ENCODE assay signal across 15 cellular contexts in the genomic region with DNA sequence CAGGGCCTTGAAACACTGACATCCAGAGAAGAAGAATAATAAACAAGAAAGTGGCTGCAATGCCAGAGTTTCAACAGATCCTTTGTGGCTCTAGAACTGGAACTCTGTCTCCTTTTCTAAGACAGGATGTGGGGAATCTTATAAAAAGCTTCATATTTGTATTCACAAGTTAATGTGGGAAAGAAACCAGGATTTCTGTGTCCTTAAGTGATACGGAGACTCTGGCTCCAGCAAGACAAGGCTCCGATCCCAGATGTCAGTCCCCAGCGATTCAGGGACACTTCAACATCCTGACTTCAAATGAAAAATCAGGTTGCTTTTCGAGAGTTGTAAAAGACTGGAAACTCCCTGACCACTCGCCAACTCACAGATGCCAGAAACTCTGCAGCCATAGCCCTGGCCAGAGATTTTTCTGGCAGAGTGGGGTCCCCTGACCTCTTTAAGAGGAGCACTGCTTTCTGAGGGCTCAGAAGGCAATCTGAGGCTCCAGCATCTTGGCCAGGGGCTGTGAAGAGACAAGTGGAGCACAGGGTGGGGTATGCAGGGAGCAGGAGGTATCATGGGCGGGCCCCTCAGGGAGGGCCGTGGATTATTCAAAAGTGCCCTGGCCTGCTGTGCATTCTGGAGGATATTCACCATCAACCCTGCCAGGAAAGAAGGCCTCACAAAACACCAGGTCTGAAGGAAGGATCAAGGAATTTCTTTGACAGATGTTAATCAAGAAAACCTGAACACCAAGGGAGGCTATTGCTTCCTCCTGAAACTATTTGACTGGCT. TPM values are rescaled to one million over a fixed set of nuclear protein-coding genes. Genes with fewer than 3 reads are reported as not detected.
DNase-seq lines count a peak whose midpoint lies in the region; TF ChIP-seq lines count a peak whose summit lies in the region.
"Had no signal": no experiment of that assay in that cellular context is flagged by ENCODE, and none has a peak within 500 bp of the region (broad histone marks: within the 10 kb centered on the region; RNA-seq: fewer than 3 reads in every experiment).

No MANE protein-coding gene starts in this region.

- no peak for TF ChIP-seq POLR2A in breast epithelium (IDR thresholded peaks at IDR 0.05)

- no peaks in the 10 kb centered on the region for H3K79me1 ChIP-seq in neuronal stem cell (ENCODE audit: low read depth, low read length)

- intact Hi-C loops in breast epithelium (cut with DNase I; ENCODE audit: low total_unique reads) (no loop called here), MCF 10A (cut with micrococcal nuclease) (no loop called here)

- H3K27me3 ChIP-seq in breast epithelium (no peaks in the 10 kb centered on the region), neuronal stem cell (ENCODE audit: control insufficient read depth in 3 of 3, insufficient read depth in 3 of 3, low read depth in 1 of 3, low read length in 3 of 3) (no peaks in the 10 kb centered on the region)
- H3K27me3 ChIP-seq: hepatocyte had no signal

- no TSS peak for BruUV-seq in MCF 10A (replicated peaks; lab: Mats Ljungman, UMichigan)

- no peaks in the 10 kb centered on the region for H3K9me3 Mint-ChIP-seq in MCF 10A (ENCODE audit: unreplicated experiment)
- H3K9me3 Mint-ChIP-seq: activated T-helper 17 cell treated with anti-CD3 and anti-CD28 coated beads, Interleukin-2, amount 50 U/mL, for 72 hours had no signal

- no CpG with 5 or more reads among the region's 7 CpGs for WGBS in neuronal stem cell (ENCODE audit: extremely low coverage in 2 of 2, insufficient read length in 2 of 2, insufficient replicate concordance in 1 of 2), 2 donors

- H3K27ac Mint-ChIP-seq in MCF 10A (ENCODE audit: low read depth, unreplicated experiment): no peak overlapping the region

- H3K4me1 Mint-ChIP-seq in MCF 10A (ENCODE audit: insufficient read depth, unreplicated experiment): peaks cover 13% of the 10 kb centered on the region

- H3K9me3 ChIP-seq in breast epithelium (no peaks in the 10 kb centered on the region), neuronal stem cell (replicated peaks in 1 of 2; ENCODE audit: control insufficient read depth in 2 of 2, insufficient read depth in 1 of 2, low read depth in 1 of 2, low read length in 2 of 2) (no peaks in the 10 kb centered on the region)

- no peak overlapping the region for H2BK120ac ChIP-seq in neuronal stem cell (ENCODE audit: low read depth, low read length)

- no peak overlapping the region for H4K91ac ChIP-seq in neuronal stem cell (ENCODE audit: low read depth, low read length, poor library complexity)

- H3K4me1 ChIP-seq in breast epithelium (peaks cover 0 to 4% of the 10 kb centered on the region in 2 donors), neuronal stem cell (ENCODE audit: control insufficient read depth in 2 of 2, insufficient read depth in 1 of 2, low read depth in 1 of 2, low read length in 2 of 2) (no peaks in the 10 kb centered on the region)

- H3K4me2 ChIP-seq in neuronal stem cell (ENCODE audit: insufficient read depth, low read length, poor library complexity, severe bottlenecking): no peak overlapping the region
- H3K4me2 ChIP-seq: hepatocyte had no signal

- no peak overlapping the region for H2AFZ ChIP-seq in neuronal stem cell (ENCODE audit: low read length)
- H2AFZ ChIP-seq: hepatocyte had no signal

- no peak overlapping the region for H3K14ac ChIP-seq in neuronal stem cell (ENCODE audit: low read length)

- H2AK5ac ChIP-seq in neuronal stem cell (ENCODE audit: low read depth, low read length): no peak overlapping the region

- no peaks in the 10 kb centered on the region for H3K36me3 Mint-ChIP-seq in MCF 10A (ENCODE audit: insufficient read depth, unreplicated experiment)

- H3K36me3 ChIP-seq in breast epithelium (no peaks in the 10 kb centered on the region), neuronal stem cell (replicated peaks in 1 of 2; ENCODE audit: control insufficient read depth in 2 of 2, insufficient read depth in 2 of 2, low read length in 2 of 2) (no peaks in the 10 kb centered on the region)

- H2BK5ac ChIP-seq in neuronal stem cell (ENCODE audit: low read length): no peak overlapping the region

- CTCF ChIA-PET in MCF 10A (lab: Yijun Ruan, JAX): interaction anchor here (0.9 to 1.2 kb wide), 3 partner anchors 9 to 487 kb away, joined by 3 to 4 read pairs (median 3); no protein-coding TSS in a partner anchor

- H3K23ac ChIP-seq in neuronal stem cell (ENCODE audit: low read depth, low read length, poor library complexity): no peak overlapping the region

- H3K4me3 ChIP-seq in breast epithelium (no peak overlapping the region), fibroblast of mammary gland (ENCODE audit: control insufficient read depth, low read depth, low read length) (no peak overlapping the region), neuronal stem cell (ENCODE audit: low read length in 2 of 2) (no peak overlapping the region)
- H3K4me3 ChIP-seq: hepatocyte had no signal

- no peak overlapping the region for H3K9ac ChIP-seq in neuronal stem cell (ENCODE audit: low read depth, low read length, poor library complexity)

- DNase-seq in breast epithelium (ENCODE audit: low spot score in 2 of 2) (no peak), MCF 10A (ENCODE audit: unreplicated experiment) (no peak), fibroblast of mammary gland (ENCODE audit: low read depth) (peak; percentile 36), neuronal stem cell (ENCODE audit: low spot score) (no peak), DMS79 (lab: John Stamatoyannopoulos, UW) (no peak), DMS53 (lab: John Stamatoyannopoulos, UW) (no peak), NCI-H69 (lab: John Stamatoyannopoulos, UW) (no peak), GDM1 (lab: John Stamatoyannopoulos, UW) (no peak)
- DNase-seq: 8988T; activated CD4-positive, alpha-beta T cell treated with anti-CD3 and anti-CD28 coated beads for 1 hour; cortex of kidney; NCI-H526; SHP77 treated with DMSO at 0.1 percent for 48 hours had no signal

- POLR2A ChIA-PET in MCF 10A (lab: Yijun Ruan, JAX): interaction anchor here (1.0 to 1.2 kb wide), 2 partner anchors 8 to 44 kb away, joined by 3 read pairs; no protein-coding TSS in a partner anchor

- H2BK15ac ChIP-seq in neuronal stem cell (ENCODE audit: low read length): no peak overlapping the region

- H3K4me3 Mint-ChIP-seq in MCF 10A (ENCODE audit: unreplicated experiment): no peak overlapping the region
- H3K4me3 Mint-ChIP-seq: activated T-helper 17 cell treated with anti-CD3 and anti-CD28 coated beads, Interleukin-2, amount 50 U/mL, for 72 hours had no signal

- H3K18ac ChIP-seq in neuronal stem cell (ENCODE audit: low read length): peak overlapping the region; percentile 25

- TF ChIP-seq CTCF in breast epithelium (IDR thresholded peaks at IDR 0.05): no peak
- no peak for TF ChIP-seq CTCF in MCF 10A (IDR thresholded peaks at IDR 0.05; ENCODE audit: unreplicated experiment)
- TF ChIP-seq CTCF in fibroblast of mammary gland (conservative IDR thresholded peaks at IDR 0.05; ENCODE audit: control insufficient read depth, insufficient read depth, low read depth, low read length): no peak

- H2BK12ac ChIP-seq in neuronal stem cell (ENCODE audit: low read length): no peak overlapping the region

- H3K27ac ChIP-seq in breast epithelium (peak overlapping the region; percentile 66 to 85), neuronal stem cell (replicated peaks; ENCODE audit: low read length) (no peak overlapping the region)
- H3K27ac ChIP-seq: hepatocyte had no signal

- H3K4ac ChIP-seq in neuronal stem cell (ENCODE audit: low read length): no peak overlapping the region

- H4K8ac ChIP-seq in neuronal stem cell (ENCODE audit: low read depth, low read length): no peak overlapping the region

- H3K27me3 Mint-ChIP-seq in MCF 10A (ENCODE audit: insufficient read depth, unreplicated experiment): no peaks in the 10 kb centered on the region
- H3K27me3 Mint-ChIP-seq: activated T-helper 17 cell treated with anti-CD3 and anti-CD28 coated beads, Interleukin-2, amount 50 U/mL, for 72 hours had no signal

RNA-seq across cellular contexts. Expression of a gene that starts 53.3 kb away (rescaled TPM):
- 10 to 100 TPM; 31.5 to 44.1 (median 41.8) TPM for total RNA-seq in breast epithelium
- total RNA-seq in MCF 10A (2022): 31.9 and 35.0 TPM in 2 replicates
- 42.8 TPM for polyA plus RNA-seq in neuronal stem cell (2013, experiment 1 of 2)
- 45.5 TPM for polyA plus RNA-seq in neuronal stem cell (2013, experiment 2 of 2)
